18 cellular contexts compared by ENCODE assay signal in genomic region chr16:69880640-69881133, GRCh38.
DNase-seq lines count a peak whose midpoint lies in the region; ATAC-seq and TF ChIP-seq lines count a peak whose summit lies in the region.
"Had no signal": no experiment of that assay in that cellular context is flagged by ENCODE, and none has a peak within 500 bp of the region (broad histone marks: within the 10 kb centered on the region; RNA-seq: fewer than 3 reads in every experiment).

No MANE protein-coding gene starts in this region.

- H3K4me3 ChIP-seq in upper lobe of right lung: no peak overlapping the region
- H3K4me3 ChIP-seq in PC-9: no peak overlapping the region
- H3K4me3 ChIP-seq: vagina had no signal

- TF ChIP-seq CTCF in activated B cell treated with CpG ODN at 0.5 μM for 24 hours (IDR thresholded peaks at IDR 0.05) (no peak), upper lobe of right lung (IDR thresholded peaks at IDR 0.05) (no peak), PC-9 (conservative IDR thresholded peaks at IDR 0.05) (no peak)

- no peak overlapping the region for H2AFZ ChIP-seq in PC-9

- H3K27me3 ChIP-seq in upper lobe of right lung (no peaks in the 10 kb centered on the region), PC-9 (ENCODE audit: insufficient read depth, low read depth) (no peaks in the 10 kb centered on the region)
- H3K27me3 ChIP-seq: vagina had no signal

- peaks cover 3% of the 10 kb centered on the region for H3K9me3 Mint-ChIP-seq in activated B cell treated with CpG ODN at 0.5 μM for 24 hours
- no peaks in the 10 kb centered on the region for H3K9me3 Mint-ChIP-seq in activated naive CD4-positive, alpha-beta T cell treated with anti-CD3 and anti-CD28 coated beads, Interleukin-2, amount 50 U/mL, for 72 hours

- no peaks in the 10 kb centered on the region for H3K4me1 ChIP-seq in upper lobe of right lung
- no peaks in the 10 kb centered on the region for H3K4me1 ChIP-seq in PC-9 (replicated peaks; ENCODE audit: insufficient read depth)
- H3K4me1 ChIP-seq: vagina had no signal

- H3K27me3 Mint-ChIP-seq in activated B cell treated with CpG ODN at 0.5 μM for 24 hours: no peaks in the 10 kb centered on the region
- H3K27me3 Mint-ChIP-seq: stimulated activated memory B cell treated with anti-CD40 and anti-IgM and Interleukin-4, amounts not matched to agents 10 μg/mL and 1 μg/mL and 100 μg/mL, for 72 hours had no signal

- H3K36me3 ChIP-seq in upper lobe of right lung (peaks cover 29% of the 10 kb centered on the region), PC-9 (ENCODE audit: low read depth) (peaks cover 13% of the 10 kb centered on the region)
- H3K36me3 ChIP-seq: WERI-Rb-1 had no signal

- no peaks in the 10 kb centered on the region for H3K9me2 ChIP-seq in PC-9 (ENCODE audit: insufficient read depth)

- intact Hi-C loops in activated B cell treated with CpG ODN at 0.5 μM for 24 hours (cut with micrococcal nuclease): no loop called here
- intact Hi-C loops in upper lobe of right lung (cut with DNase I): no loop called here
- intact Hi-C loops in PC-9 (cut with micrococcal nuclease; ENCODE audit: unreplicated experiment): no loop called here

- H3K9me3 ChIP-seq in upper lobe of right lung (no peaks in the 10 kb centered on the region), PC-9 (ENCODE audit: insufficient read depth, low read depth) (no peaks in the 10 kb centered on the region)
- H3K9me3 ChIP-seq: vagina had no signal

- no peaks in the 10 kb centered on the region for H3K4me1 Mint-ChIP-seq in activated B cell treated with CpG ODN at 0.5 μM for 24 hours
- H3K4me1 Mint-ChIP-seq: stimulated activated memory B cell treated with anti-CD40 and anti-IgM and Interleukin-4, amounts not matched to agents 10 μg/mL and 1 μg/mL and 100 μg/mL, for 72 hours had no signal

- peaks cover 63% of the 10 kb centered on the region for H3K36me3 Mint-ChIP-seq in activated B cell treated with CpG ODN at 0.5 μM for 24 hours (ENCODE audit: low read depth)
- peaks cover 4 to 16% of the 10 kb centered on the region in 2 donors for H3K36me3 Mint-ChIP-seq in activated naive CD4-positive, alpha-beta T cell treated with anti-CD3 and anti-CD28 coated beads, Interleukin-2, amount 50 U/mL, for 72 hours

- H3K4me2 ChIP-seq in PC-9: no peak overlapping the region

- H3F3A ChIP-seq in PC-9 (ENCODE audit: insufficient read depth, low read depth): peaks cover 4% of the 10 kb centered on the region; the same call in 1 of the 2 replicates

- H3K4me3 Mint-ChIP-seq in activated B cell treated with CpG ODN at 0.5 μM for 24 hours: no peak overlapping the region
- H3K4me3 Mint-ChIP-seq: endodermal cell; stimulated activated memory B cell treated with anti-CD40 and anti-IgM and Interleukin-4, amounts not matched to agents 10 μg/mL and 1 μg/mL and 100 μg/mL, for 72 hours had no signal

- no peaks in the 10 kb centered on the region for H3K79me2 ChIP-seq in PC-9 (ENCODE audit: low read depth)

- BruUV-seq in PC-9 (replicated peaks; lab: Mats Ljungman, UMichigan): no TSS peak

- DNase-seq in EH (ENCODE audit: low read depth) (peak; percentile 70), activated B cell treated with CpG ODN at 0.5 μM for 24 hours (no peak), fibroblast of peridontal ligament (ENCODE audit: extremely low read depth) (peak; percentile 62), putamen (ENCODE audit: low spot score) (peak; percentile 53), upper lobe of right lung (no peak), amniotic stem cell (lab: John Stamatoyannopoulos, UW) (no peak), PC-9 (no peak)
- DNase-seq in activated naive CD4-positive, alpha-beta T cell treated with anti-CD3 and anti-CD28 coated beads, Interleukin-2, amount 50 U/mL, for 72 hours (ENCODE audit: low spot score in 2 of 2): no peak
- DNase-seq: activated CD8-positive, alpha-beta memory T cell treated with anti-CD3 and anti-CD28 coated beads, Interleukin-2, amount 50 U/mL, for 4 hours; activated naive CD4-positive, alpha-beta T cell treated with Interleukin-2 at 50 U/mL for 16 hours; COR-L47; endodermal cell; occipital lobe; RPMI8226; SW 1271; WERI-Rb-1 had no signal

- no peak overlapping the region for H3K27ac ChIP-seq in upper lobe of right lung
- no peak overlapping the region for H3K27ac ChIP-seq in PC-9
- H3K27ac ChIP-seq: vagina, WERI-Rb-1 had no signal

- H4K20me1 ChIP-seq in PC-9 (ENCODE audit: insufficient read depth): no peaks in the 10 kb centered on the region

- CTCF ChIA-PET in activated B cell treated with CpG ODN at 0.5 μM for 24 hours (lab: Charles Lee) (no interaction called here), PC-9 (lab: Charles Lee) (no interaction called here)

- ATAC-seq in activated B cell treated with CpG ODN at 0.5 μM for 24 hours (ENCODE audit: low read depth) (no peak), upper lobe of right lung (no peak)
- ATAC-seq in activated naive CD4-positive, alpha-beta T cell treated with anti-CD3 and anti-CD28 coated beads, Interleukin-2, amount 50 U/mL, for 72 hours: no peak
- ATAC-seq: stimulated activated memory B cell treated with anti-CD40 and anti-IgM and Interleukin-4, amounts not matched to agents 10 μg/mL and 1 μg/mL and 100 μg/mL, for 72 hours had no signal

- H3K27ac Mint-ChIP-seq in activated B cell treated with CpG ODN at 0.5 μM for 24 hours: peak overlapping the region; percentile 30
- no peak overlapping the region for H3K27ac Mint-ChIP-seq in activated naive CD4-positive, alpha-beta T cell treated with anti-CD3 and anti-CD28 coated beads, Interleukin-2, amount 50 U/mL, for 72 hours
- H3K27ac Mint-ChIP-seq: endodermal cell; stimulated activated memory B cell treated with anti-CD40 and anti-IgM and Interleukin-4, amounts not matched to agents 10 μg/mL and 1 μg/mL and 100 μg/mL, for 72 hours had no signal

- POLR2A ChIA-PET in activated B cell treated with CpG ODN at 0.5 μM for 24 hours (lab: Charles Lee): no interaction called here
- POLR2A ChIA-PET in PC-9 (lab: Charles Lee; ENCODE audit: unreplicated experiment): no interaction called here

Comparison
In these comparisons a context has a peak if more than half of its experiments do, and no peak if none do; other contexts are left out.
1. DNase-seq: peak in EH (single experiment), fibroblast of peridontal ligament (single experiment) and putamen (single experiment); none in activated B cell treated with CpG ODN at 0.5 μM for 24 hours (single experiment), upper lobe of right lung (single experiment), amniotic stem cell (single experiment), activated naive CD4-positive, alpha-beta T cell treated with anti-CD3 and anti-CD28 coated beads, Interleukin-2, amount 50 U/mL, for 72 hours (0 of 2) and PC-9 (0 of 2).